Comparison of ENCODE assay signal across 30 cellular contexts in the genomic region with DNA sequence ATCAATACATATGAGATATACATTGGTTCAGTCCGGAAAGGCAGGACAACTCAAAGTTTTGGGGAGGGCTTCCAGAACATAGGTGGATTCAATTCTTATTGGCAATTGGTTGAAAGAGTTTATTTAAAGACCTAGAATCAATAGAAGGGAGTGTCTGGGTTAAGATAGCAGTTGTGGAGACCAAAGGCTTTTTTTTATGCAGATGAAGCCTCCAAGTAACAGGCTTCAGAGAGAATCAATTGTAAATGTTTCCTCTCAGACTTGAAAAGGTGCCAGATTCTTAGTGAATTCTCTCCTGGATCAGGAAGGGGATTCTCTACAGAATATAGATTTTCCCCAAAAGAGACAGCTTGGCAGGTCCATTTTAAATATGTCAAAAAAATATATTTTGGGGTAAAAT. TPM values are rescaled to one million over a fixed set of nuclear protein-coding genes. Genes with fewer than 3 reads are reported as not detected.
"Had no signal": no experiment of that assay in that cellular context is flagged by ENCODE, and none has a peak within 500 bp of the region (broad histone marks: within the 10 kb centered on the region; RNA-seq: fewer than 3 reads in every experiment).

No MANE protein-coding gene starts in this region.

- H3K4me3 Mint-ChIP-seq: activated CD4-positive, alpha-beta memory T cell treated with anti-CD3 and anti-CD28 coated beads, Interleukin-2, amount 10 ng/mL, durations not matched to agents 7 days and 5 days; activated CD4-positive, alpha-beta T cell treated with anti-CD3 and anti-CD28 coated beads, Interleukin-2, amount 10 ng/mL, durations not matched to agents 7 days and 5 days; activated naive CD4-positive, alpha-beta T cell treated with anti-CD3 and anti-CD28 coated beads for 36 hours; activated naive CD4-positive, alpha-beta T cell treated with anti-CD3 and anti-CD28 coated beads, Interleukin-2, amount 50 U/mL, for 24 hours; activated naive CD8-positive, alpha-beta T cell treated with anti-CD3 and anti-CD28 coated beads for 36 hours; activated naive CD8-positive, alpha-beta T cell treated with anti-CD3 and anti-CD28 coated beads, Interleukin-2, amount 50 U/mL, for 24 hours; activated T-cell treated with anti-CD3 and anti-CD28 coated beads, Interleukin-2, amount 50 U/mL, for 4 hours; activated T-helper 17 cell treated with anti-CD3 and anti-CD28 coated beads, Interleukin-2, amount 50 U/mL, for 72 hours; effector memory CD8-positive, alpha-beta T cell had no signal

- H3K4me1 ChIP-seq: adrenal gland, body of pancreas, esophagus muscularis mucosa, foreskin keratinocyte, gastrocnemius medialis had no signal

- H3K9me3 Mint-ChIP-seq: activated CD4-positive, alpha-beta memory T cell treated with anti-CD3 and anti-CD28 coated beads, Interleukin-2, amount 10 ng/mL, durations not matched to agents 7 days and 5 days; activated CD4-positive, alpha-beta T cell treated with anti-CD3 and anti-CD28 coated beads, Interleukin-2, amount 10 ng/mL, durations not matched to agents 7 days and 5 days; activated naive CD4-positive, alpha-beta T cell treated with anti-CD3 and anti-CD28 coated beads for 36 hours; activated naive CD4-positive, alpha-beta T cell treated with anti-CD3 and anti-CD28 coated beads, Interleukin-2, amount 50 U/mL, for 24 hours; activated naive CD8-positive, alpha-beta T cell treated with anti-CD3 and anti-CD28 coated beads for 36 hours; activated naive CD8-positive, alpha-beta T cell treated with anti-CD3 and anti-CD28 coated beads, Interleukin-2, amount 50 U/mL, for 24 hours; activated T-cell treated with anti-CD3 and anti-CD28 coated beads, Interleukin-2, amount 50 U/mL, for 4 hours; activated T-helper 17 cell treated with anti-CD3 and anti-CD28 coated beads, Interleukin-2, amount 50 U/mL, for 72 hours; effector memory CD8-positive, alpha-beta T cell had no signal

- ATAC-seq: activated naive CD8-positive, alpha-beta T cell treated with anti-CD3 and anti-CD28 coated beads, Interleukin-2, amount 50 U/mL, for 24 hours; activated T-cell treated with anti-CD3 and anti-CD28 coated beads, Interleukin-2, amount 50 U/mL, for 4 hours; activated T-helper 17 cell treated with anti-CD3 and anti-CD28 coated beads, Interleukin-2, amount 50 U/mL, for 72 hours; body of pancreas; effector memory CD8-positive, alpha-beta T cell; foreskin keratinocyte; gastrocnemius medialis had no signal

- H3K4me1 Mint-ChIP-seq: activated CD4-positive, alpha-beta memory T cell treated with anti-CD3 and anti-CD28 coated beads, Interleukin-2, amount 10 ng/mL, durations not matched to agents 7 days and 5 days; activated CD4-positive, alpha-beta T cell treated with anti-CD3 and anti-CD28 coated beads, Interleukin-2, amount 10 ng/mL, durations not matched to agents 7 days and 5 days; activated naive CD4-positive, alpha-beta T cell treated with anti-CD3 and anti-CD28 coated beads, Interleukin-2, amount 50 U/mL, for 24 hours; activated naive CD8-positive, alpha-beta T cell treated with anti-CD3 and anti-CD28 coated beads for 36 hours; activated naive CD8-positive, alpha-beta T cell treated with anti-CD3 and anti-CD28 coated beads, Interleukin-2, amount 50 U/mL, for 24 hours; activated T-helper 17 cell treated with anti-CD3 and anti-CD28 coated beads, Interleukin-2, amount 50 U/mL, for 72 hours had no signal

- H3K36me3 Mint-ChIP-seq: activated naive CD4-positive, alpha-beta T cell treated with anti-CD3 and anti-CD28 coated beads, Interleukin-2, amount 50 U/mL, for 24 hours; activated naive CD8-positive, alpha-beta T cell treated with anti-CD3 and anti-CD28 coated beads for 36 hours had no signal

- H3K36me3 ChIP-seq: adrenal gland, esophagus muscularis mucosa, gastrocnemius medialis had no signal

- H3K27me3 ChIP-seq: adrenal gland, body of pancreas, gastrocnemius medialis had no signal

- DNase-seq: activated CD4-positive, alpha-beta memory T cell treated with anti-CD3 and anti-CD28 coated beads, Interleukin-2, amount 10 ng/mL, durations not matched to agents 7 days and 5 days; activated CD4-positive, alpha-beta T cell treated with anti-CD3 and anti-CD28 coated beads for 1 hour; activated CD4-positive, alpha-beta T cell treated with anti-CD3 and anti-CD28 coated beads for 4 hours; activated CD4-positive, alpha-beta T cell treated with anti-CD3 and anti-CD28 coated beads, Interleukin-2, amount 10 ng/mL, durations not matched to agents 7 days and 5 days; activated CD4-positive, alpha-beta T cell treated with anti-CD3 and anti-CD28 coated beads, Interleukin-2, amount 50 U/mL, for 4 hours; activated effector memory CD4-positive, alpha-beta T cell treated with Interleukin-2 at 50 U/mL for 16 hours; activated gamma-delta T cell treated with Interleukin-2 at 50 U/mL for 16 hours; activated naive CD4-positive, alpha-beta T cell treated with anti-CD3 and anti-CD28 coated beads for 36 hours; activated naive CD8-positive, alpha-beta T cell treated with anti-CD3 and anti-CD28 coated beads for 36 hours; activated naive CD8-positive, alpha-beta T cell treated with anti-CD3 and anti-CD28 coated beads, Interleukin-2, amount 50 U/mL, for 24 hours; activated T-cell treated with anti-CD3 and anti-CD28 coated beads, Interleukin-2, amount 50 U/mL, for 4 hours; adrenal gland; amygdala; aorta; body of pancreas; caudate nucleus; cortex of kidney; dermis blood vessel endothelial cell; effector CD4-positive, alpha-beta T cell; effector memory CD8-positive, alpha-beta T cell; erythroblast; foreskin keratinocyte; gastrocnemius medialis; glutamatergic neuron; T-helper 2 cell had no signal

- H3K27ac ChIP-seq: adrenal gland, body of pancreas, esophagus muscularis mucosa, foreskin keratinocyte, gastrocnemius medialis had no signal

- H3K4me3 ChIP-seq: adrenal gland, body of pancreas, esophagus muscularis mucosa, gastrocnemius medialis had no signal

- H3K9me3 ChIP-seq: adrenal gland, body of pancreas, esophagus muscularis mucosa, gastrocnemius medialis had no signal

- H3K27ac Mint-ChIP-seq: activated CD4-positive, alpha-beta memory T cell treated with anti-CD3 and anti-CD28 coated beads, Interleukin-2, amount 10 ng/mL, durations not matched to agents 7 days and 5 days; activated CD4-positive, alpha-beta T cell treated with anti-CD3 and anti-CD28 coated beads, Interleukin-2, amount 10 ng/mL, durations not matched to agents 7 days and 5 days; activated naive CD4-positive, alpha-beta T cell treated with anti-CD3 and anti-CD28 coated beads for 36 hours; activated naive CD4-positive, alpha-beta T cell treated with anti-CD3 and anti-CD28 coated beads, Interleukin-2, amount 50 U/mL, for 24 hours; activated naive CD8-positive, alpha-beta T cell treated with anti-CD3 and anti-CD28 coated beads for 36 hours; activated naive CD8-positive, alpha-beta T cell treated with anti-CD3 and anti-CD28 coated beads, Interleukin-2, amount 50 U/mL, for 24 hours; activated T-helper 17 cell treated with anti-CD3 and anti-CD28 coated beads, Interleukin-2, amount 50 U/mL, for 72 hours; effector memory CD8-positive, alpha-beta T cell had no signal

RNA-seq across cellular contexts. Expression of a gene that starts 27.1 kb away (rescaled TPM):
- total RNA-seq: activated CD4-positive, alpha-beta memory T cell treated with anti-CD3 and anti-CD28 coated beads, Interleukin-2, amount 10 ng/mL, durations not matched to agents 7 days and 5 days; activated CD4-positive, alpha-beta T cell treated with anti-CD3 and anti-CD28 coated beads, Interleukin-2, amount 10 ng/mL, durations not matched to agents 7 days and 5 days; activated naive CD4-positive, alpha-beta T cell treated with anti-CD3 and anti-CD28 coated beads for 36 hours; activated naive CD8-positive, alpha-beta T cell treated with anti-CD3 and anti-CD28 coated beads for 36 hours; activated T-cell treated with anti-CD3 and anti-CD28 coated beads, Interleukin-2, amount 50 U/mL, for 4 hours; activated T-helper 17 cell treated with anti-CD3 and anti-CD28 coated beads, Interleukin-2, amount 50 U/mL, for 72 hours; body of pancreas; chondrocyte; dermis blood vessel endothelial cell; foreskin keratinocyte; gastrocnemius medialis; T-helper 1 cell treated with Interleukin-12 subunit alpha and Interleukin-12 subunit beta and Interleukin-4 antibody, amounts not matched to agents 30 ng/mL and 1 ng/mL, for 36 hours had no signal

RNA-seq across cellular contexts. Expression of a gene that starts 48.7 kb away (rescaled TPM):
- total RNA-seq: activated CD4-positive, alpha-beta memory T cell treated with anti-CD3 and anti-CD28 coated beads, Interleukin-2, amount 10 ng/mL, durations not matched to agents 7 days and 5 days; activated naive CD4-positive, alpha-beta T cell treated with anti-CD3 and anti-CD28 coated beads for 36 hours; activated T-helper 17 cell treated with anti-CD3 and anti-CD28 coated beads, Interleukin-2, amount 50 U/mL, for 72 hours; body of pancreas; chondrocyte; dermis blood vessel endothelial cell; foreskin keratinocyte; gastrocnemius medialis; T-helper 1 cell treated with Interleukin-12 subunit alpha and Interleukin-12 subunit beta and Interleukin-4 antibody, amounts not matched to agents 30 ng/mL and 1 ng/mL, for 36 hours had no signal
